13 cellular contexts compared by ENCODE assay signal in genomic region chr10:86262671-86263165, GRCh38.
DNase-seq lines count a peak whose midpoint lies in the region; ATAC-seq and TF ChIP-seq lines count a peak whose summit lies in the region.
"Had no signal": no experiment of that assay in that cellular context is flagged by ENCODE, and none has a peak within 500 bp of the region (broad histone marks: within the 10 kb centered on the region; RNA-seq: fewer than 3 reads in every experiment).

No MANE protein-coding gene starts in this region.

- no peaks in the 10 kb centered on the region for H3K4me1 Mint-ChIP-seq in progenitor cell of endocrine pancreas (ENCODE audit: low read depth)
- H3K4me1 Mint-ChIP-seq in stimulated activated naive B cell treated with anti-CD40 and anti-IgM and Interleukin-4, amounts not matched to agents 10 μg/mL and 1 μg/mL and 100 μg/mL, for 72 hours, result no peaks in the 10 kb centered on the region

- H3K9me3 ChIP-seq in A673 (ENCODE audit: low read depth, low read length, poor library complexity, severe bottlenecking) (no peaks in the 10 kb centered on the region), colonic mucosa (no peaks in the 10 kb centered on the region)

- H3K27me3 Mint-ChIP-seq in progenitor cell of endocrine pancreas, result peaks cover 45% of the 10 kb centered on the region
- peaks cover 38 to 62% of the 10 kb centered on the region in 2 donors for H3K27me3 Mint-ChIP-seq in stimulated activated naive B cell treated with anti-CD40 and anti-IgM and Interleukin-4, amounts not matched to agents 10 μg/mL and 1 μg/mL and 100 μg/mL, for 72 hours

- DNase-seq in A673 (ENCODE audit: low spot score), result peak; percentile 23
- peak in 55 of 56 donors; percentile 48 to 93 (median 78) for DNase-seq in amygdala (lab: John Stamatoyannopoulos, UW)
- DNase-seq in iPS-NIHi7 (ENCODE audit: extremely low spot score), result peak; percentile 76
- peak; percentile 5 for DNase-seq in progenitor cell of endocrine pancreas (ENCODE audit: low spot score, unreplicated experiment)
- no peak for DNase-seq in NK-92 (lab: John Stamatoyannopoulos, UW; ENCODE audit: unreplicated experiment)
- DNase-seq in EL, result no peak
- DNase-seq in stimulated activated naive B cell treated with anti-CD40 and anti-IgM and Interleukin-4, amounts not matched to agents 10 μg/mL and 1 μg/mL and 100 μg/mL, for 72 hours, result no peak
- no peak for DNase-seq in colonic mucosa
- DNase-seq: activated gamma-delta T cell treated with Interleukin-2 at 50 U/mL for 16 hours, NCI-H1048, NCI-H524 had no signal

- H3K27ac Mint-ChIP-seq in progenitor cell of endocrine pancreas, result no peak overlapping the region
- no peak overlapping the region for H3K27ac Mint-ChIP-seq in stimulated activated naive B cell treated with anti-CD40 and anti-IgM and Interleukin-4, amounts not matched to agents 10 μg/mL and 1 μg/mL and 100 μg/mL, for 72 hours
- H3K27ac Mint-ChIP-seq: T-helper 1 cell treated with Interleukin-12 subunit alpha and Interleukin-12 subunit beta and Interleukin-4 antibody, amounts not matched to agents 30 μg/mL and 1 μg/mL, for 36 hours had no signal

- no peaks in the 10 kb centered on the region for H3K4me1 ChIP-seq in A673 (ENCODE audit: insufficient read depth, low read length, poor library complexity, severe bottlenecking)
- no peaks in the 10 kb centered on the region for H3K4me1 ChIP-seq in colonic mucosa

- H3K27me3 ChIP-seq in A673 (replicated peaks; ENCODE audit: insufficient read depth, low read depth, low read length, poor library complexity) (no peaks in the 10 kb centered on the region), colonic mucosa (no peaks in the 10 kb centered on the region)
- H3K27me3 ChIP-seq: cardiac muscle cell had no signal

- no TSS peak for BruUV-seq in A673 (replicated peaks; lab: Mats Ljungman, UMichigan)

- no peak overlapping the region for H3K4me3 Mint-ChIP-seq in progenitor cell of endocrine pancreas (ENCODE audit: low read depth)
- H3K4me3 Mint-ChIP-seq in stimulated activated naive B cell treated with anti-CD40 and anti-IgM and Interleukin-4, amounts not matched to agents 10 μg/mL and 1 μg/mL and 100 μg/mL, for 72 hours, result no peak overlapping the region
- H3K4me3 Mint-ChIP-seq: T-helper 1 cell treated with Interleukin-12 subunit alpha and Interleukin-12 subunit beta and Interleukin-4 antibody, amounts not matched to agents 30 μg/mL and 1 μg/mL, for 36 hours had no signal

- ATAC-seq in stimulated activated naive B cell treated with anti-CD40 and anti-IgM and Interleukin-4, amounts not matched to agents 10 μg/mL and 1 μg/mL and 100 μg/mL, for 72 hours (replicated peaks), result no peak

- H3K9ac ChIP-seq in colonic mucosa (ENCODE audit: low read depth in 2 of 2, low read length in 2 of 2), result no peak overlapping the region

- H3K27ac ChIP-seq in A673 (ENCODE audit: low read depth, low read length, poor library complexity, severe bottlenecking) (no peak overlapping the region), colonic mucosa (no peak overlapping the region)
- H3K27ac ChIP-seq: cardiac muscle cell had no signal

- H3K36me3 Mint-ChIP-seq in progenitor cell of endocrine pancreas (ENCODE audit: insufficient read depth), result no peaks in the 10 kb centered on the region
- no peaks in the 10 kb centered on the region for H3K36me3 Mint-ChIP-seq in stimulated activated naive B cell treated with anti-CD40 and anti-IgM and Interleukin-4, amounts not matched to agents 10 μg/mL and 1 μg/mL and 100 μg/mL, for 72 hours

- no peak for TF ChIP-seq CTCF in A673 (conservative IDR thresholded peaks at IDR 0.05; ENCODE audit: low read depth, low read length)
- no peak for TF ChIP-seq CTCF in progenitor cell of endocrine pancreas (IDR thresholded peaks at IDR 0.05; ENCODE audit: unreplicated experiment)
- no peak for TF ChIP-seq CTCF in colonic mucosa (IDR thresholded peaks at IDR 0.05)

- no peaks in the 10 kb centered on the region for H3K36me3 ChIP-seq in A673 (ENCODE audit: insufficient read depth, low read length, poor library complexity, severe bottlenecking)
- H3K36me3 ChIP-seq in colonic mucosa, result no peaks in the 10 kb centered on the region
- H3K36me3 ChIP-seq: cardiac muscle cell had no signal

- CTCF ChIA-PET in A673 (lab: Charles Lee), result no interaction called here

- H3K9me3 Mint-ChIP-seq in progenitor cell of endocrine pancreas (ENCODE audit: low read depth), result no peaks in the 10 kb centered on the region
- H3K9me3 Mint-ChIP-seq in stimulated activated naive B cell treated with anti-CD40 and anti-IgM and Interleukin-4, amounts not matched to agents 10 μg/mL and 1 μg/mL and 100 μg/mL, for 72 hours, result no peaks in the 10 kb centered on the region
- H3K9me3 Mint-ChIP-seq: T-helper 1 cell treated with Interleukin-12 subunit alpha and Interleukin-12 subunit beta and Interleukin-4 antibody, amounts not matched to agents 30 μg/mL and 1 μg/mL, for 36 hours had no signal

- H3K4me3 ChIP-seq in A673 (ENCODE audit: low read depth, low read length, poor library complexity, severe bottlenecking) (no peak overlapping the region), colonic mucosa (no peak overlapping the region)
- H3K4me3 ChIP-seq: cardiac muscle cell had no signal

- POLR2A ChIA-PET in A673 (lab: Charles Lee; ENCODE audit: low non-redundant PET), result no interaction called here

- intact Hi-C loops in A673 (cut with micrococcal nuclease; ENCODE audit: unreplicated experiment), result no loop called here
- intact Hi-C loops in colonic mucosa (cut with DNase I), result no loop called here

Comparison
In these comparisons a context has a peak if more than half of its experiments do, and no peak if none do; other contexts are left out.
1. DNase-seq: peak in A673 (single experiment), amygdala (55 of 56), iPS-NIHi7 (single experiment) and progenitor cell of endocrine pancreas (single experiment); none in NK-92 (single experiment), EL (single experiment), stimulated activated naive B cell treated with anti-CD40 and anti-IgM and Interleukin-4, amounts not matched to agents 10 μg/mL and 1 μg/mL and 100 μg/mL, for 72 hours (single experiment) and colonic mucosa (single experiment).